Comparison of ENCODE assay signal across 1 cellular context in genomic region chr20:63064310-63064709, GRCh38.
TF ChIP-seq lines count a peak whose summit lies in the region.

No MANE protein-coding gene starts in this region.

TF ChIP-seq in GM12878, 131 proteins besides CTCF, POLR2A, EP300 and RAD21:
- TF ChIP-seq IRF4 (IDR thresholded peaks at IDR 0.05; ENCODE audit: low read depth, low read length), result no peak
- no peak for TF ChIP-seq RAD51 (IDR thresholded peaks at IDR 0.05)
- no peak for TF ChIP-seq EED (IDR thresholded peaks at IDR 0.05; ENCODE audit: low read depth)
- no peak for TF ChIP-seq IRF5 (IDR thresholded peaks at IDR 0.05; ENCODE audit: borderline replicate concordance)
- no peak for TF ChIP-seq CBFB (IDR thresholded peaks at IDR 0.05; ENCODE audit: low read depth)
- no peak for TF ChIP-seq RCOR1 (conservative IDR thresholded peaks at IDR 0.05; ENCODE audit: low read depth, low read length)
- no peak for TF ChIP-seq DPF2 (IDR thresholded peaks at IDR 0.05)
- no peak for TF ChIP-seq SREBF2 (IDR thresholded peaks at IDR 0.05; ENCODE audit: low read length)
- TF ChIP-seq HDAC6 (IDR thresholded peaks at IDR 0.05; ENCODE audit: unreplicated experiment), result no peak
- TF ChIP-seq ZBTB4 (CRISPR knock-in tag; IDR thresholded peaks at IDR 0.05), result no peak
- no peak for TF ChIP-seq RBBP5 (conservative IDR thresholded peaks at IDR 0.05)
